In the genomic region with DNA sequence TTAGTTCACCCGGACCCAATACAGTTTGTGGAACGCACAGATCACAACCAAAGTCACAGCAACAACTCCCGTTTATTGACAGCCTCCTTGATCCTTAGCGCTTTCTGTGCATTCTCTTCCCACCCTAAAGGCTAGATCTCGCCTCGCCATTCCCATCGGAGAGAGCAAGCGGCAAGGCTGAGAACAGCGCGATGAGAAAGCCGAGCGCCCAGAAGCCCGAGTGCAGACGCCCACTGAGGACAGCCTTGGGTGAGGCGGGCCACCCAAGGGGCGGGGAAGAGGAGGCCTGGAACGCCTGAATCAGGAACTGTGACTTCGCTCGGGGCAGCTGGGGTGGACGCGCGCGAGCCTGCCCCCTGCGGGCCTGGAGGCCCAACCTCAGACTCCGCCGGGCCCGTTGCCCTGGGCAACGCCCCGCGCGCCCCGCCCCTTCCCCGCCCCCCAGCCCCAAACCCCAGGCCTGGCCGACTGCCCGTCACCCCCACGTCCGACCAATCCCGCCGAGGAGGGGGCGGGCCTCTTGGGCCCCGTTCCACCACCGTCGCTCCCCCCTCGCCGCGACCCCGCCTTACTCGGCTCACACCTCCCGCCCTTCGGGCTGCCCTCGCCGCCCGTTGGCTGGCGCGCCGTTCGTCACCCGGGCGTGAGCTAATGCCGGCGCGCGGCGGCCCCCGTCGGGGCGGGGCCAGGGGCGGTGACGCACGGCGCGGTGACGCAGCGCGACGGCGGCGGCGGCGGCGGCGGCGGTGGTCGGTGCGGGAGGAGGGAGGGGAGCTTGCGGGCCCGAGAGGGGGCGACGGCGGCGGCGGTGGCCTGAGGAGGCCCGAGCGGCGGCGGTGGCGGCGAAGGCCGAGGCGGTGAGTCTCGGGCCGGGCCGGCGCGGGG, we compare ENCODE assay signal across 1 cellular context.
TF ChIP-seq lines count a peak whose summit lies in the region.

A gene with protein sequence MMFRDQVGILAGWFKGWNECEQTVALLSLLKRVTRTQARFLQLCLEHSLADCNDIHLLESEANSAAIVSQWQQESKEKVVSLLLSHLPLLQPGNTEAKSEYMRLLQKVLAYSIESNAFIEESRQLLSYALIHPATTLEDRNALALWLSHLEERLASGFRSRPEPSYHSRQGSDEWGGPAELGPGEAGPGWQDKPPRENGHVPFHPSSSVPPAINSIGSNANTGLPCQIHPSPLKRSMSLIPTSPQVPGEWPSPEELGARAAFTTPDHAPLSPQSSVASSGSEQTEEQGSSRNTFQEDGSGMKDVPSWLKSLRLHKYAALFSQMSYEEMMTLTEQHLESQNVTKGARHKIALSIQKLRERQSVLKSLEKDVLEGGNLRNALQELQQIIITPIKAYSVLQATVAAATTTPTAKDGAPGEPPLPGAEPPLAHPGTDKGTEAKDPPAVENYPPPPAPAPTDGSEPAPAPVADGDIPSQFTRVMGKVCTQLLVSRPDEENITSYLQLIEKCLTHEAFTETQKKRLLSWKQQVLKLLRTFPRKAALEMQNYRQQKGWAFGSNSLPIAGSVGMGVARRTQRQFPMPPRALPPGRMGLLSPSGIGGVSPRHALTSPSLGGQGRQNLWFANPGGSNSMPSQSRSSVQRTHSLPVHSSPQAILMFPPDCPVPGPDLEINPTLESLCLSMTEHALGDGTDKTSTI (plus strand): TSS at position 702 of the 885 bp plus-strand sequence. CDS start 14,473 bp downstream, outside the sequence.

TF ChIP-seq in K562, 482 proteins besides CTCF, POLR2A, EP300 and RAD21 (continued from another document and continues in another):
- TF ChIP-seq, protein P1, sequence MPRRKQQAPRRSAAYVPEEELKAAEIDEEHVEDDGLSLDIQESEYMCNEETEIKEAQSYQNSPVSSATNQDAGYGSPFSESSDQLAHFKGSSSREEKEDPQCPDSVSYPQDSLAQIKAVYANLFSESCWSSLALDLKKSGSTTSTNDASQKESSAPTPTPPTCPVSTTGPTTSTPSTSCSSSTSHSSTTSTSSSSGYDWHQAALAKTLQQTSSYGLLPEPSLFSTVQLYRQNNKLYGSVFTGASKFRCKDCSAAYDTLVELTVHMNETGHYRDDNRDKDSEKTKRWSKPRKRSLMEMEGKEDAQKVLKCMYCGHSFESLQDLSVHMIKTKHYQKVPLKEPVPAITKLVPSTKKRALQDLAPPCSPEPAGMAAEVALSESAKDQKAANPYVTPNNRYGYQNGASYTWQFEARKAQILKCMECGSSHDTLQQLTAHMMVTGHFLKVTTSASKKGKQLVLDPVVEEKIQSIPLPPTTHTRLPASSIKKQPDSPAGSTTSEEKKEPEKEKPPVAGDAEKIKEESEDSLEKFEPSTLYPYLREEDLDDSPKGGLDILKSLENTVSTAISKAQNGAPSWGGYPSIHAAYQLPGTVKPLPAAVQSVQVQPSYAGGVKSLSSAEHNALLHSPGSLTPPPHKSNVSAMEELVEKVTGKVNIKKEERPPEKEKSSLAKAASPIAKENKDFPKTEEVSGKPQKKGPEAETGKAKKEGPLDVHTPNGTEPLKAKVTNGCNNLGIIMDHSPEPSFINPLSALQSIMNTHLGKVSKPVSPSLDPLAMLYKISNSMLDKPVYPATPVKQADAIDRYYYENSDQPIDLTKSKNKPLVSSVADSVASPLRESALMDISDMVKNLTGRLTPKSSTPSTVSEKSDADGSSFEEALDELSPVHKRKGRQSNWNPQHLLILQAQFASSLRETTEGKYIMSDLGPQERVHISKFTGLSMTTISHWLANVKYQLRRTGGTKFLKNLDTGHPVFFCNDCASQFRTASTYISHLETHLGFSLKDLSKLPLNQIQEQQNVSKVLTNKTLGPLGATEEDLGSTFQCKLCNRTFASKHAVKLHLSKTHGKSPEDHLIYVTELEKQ (CRISPR knock-in tag; IDR thresholded peaks at IDR 0.05) = no peak
- TF ChIP-seq, protein P2, sequence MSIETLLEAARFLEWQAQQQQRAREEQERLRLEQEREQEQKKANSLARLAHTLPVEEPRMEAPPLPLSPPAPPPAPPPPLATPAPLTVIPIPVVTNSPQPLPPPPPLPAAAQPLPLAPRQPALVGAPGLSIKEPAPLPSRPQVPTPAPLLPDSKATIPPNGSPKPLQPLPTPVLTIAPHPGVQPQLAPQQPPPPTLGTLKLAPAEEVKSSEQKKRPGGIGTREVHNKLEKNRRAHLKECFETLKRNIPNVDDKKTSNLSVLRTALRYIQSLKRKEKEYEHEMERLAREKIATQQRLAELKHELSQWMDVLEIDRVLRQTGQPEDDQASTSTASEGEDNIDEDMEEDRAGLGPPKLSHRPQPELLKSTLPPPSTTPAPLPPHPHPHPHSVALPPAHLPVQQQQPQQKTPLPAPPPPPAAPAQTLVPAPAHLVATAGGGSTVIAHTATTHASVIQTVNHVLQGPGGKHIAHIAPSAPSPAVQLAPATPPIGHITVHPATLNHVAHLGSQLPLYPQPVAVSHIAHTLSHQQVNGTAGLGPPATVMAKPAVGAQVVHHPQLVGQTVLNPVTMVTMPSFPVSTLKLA (conservative IDR thresholded peaks at IDR 0.05) = peak in 1 of 2 experiments; percentile 79; a peak in 2 of 4 replicates
- TF ChIP-seq PTTG1 (tag; IDR thresholded peaks at IDR 0.05; ENCODE audit: low read depth) = no peak
- TF ChIP-seq, protein P3, sequence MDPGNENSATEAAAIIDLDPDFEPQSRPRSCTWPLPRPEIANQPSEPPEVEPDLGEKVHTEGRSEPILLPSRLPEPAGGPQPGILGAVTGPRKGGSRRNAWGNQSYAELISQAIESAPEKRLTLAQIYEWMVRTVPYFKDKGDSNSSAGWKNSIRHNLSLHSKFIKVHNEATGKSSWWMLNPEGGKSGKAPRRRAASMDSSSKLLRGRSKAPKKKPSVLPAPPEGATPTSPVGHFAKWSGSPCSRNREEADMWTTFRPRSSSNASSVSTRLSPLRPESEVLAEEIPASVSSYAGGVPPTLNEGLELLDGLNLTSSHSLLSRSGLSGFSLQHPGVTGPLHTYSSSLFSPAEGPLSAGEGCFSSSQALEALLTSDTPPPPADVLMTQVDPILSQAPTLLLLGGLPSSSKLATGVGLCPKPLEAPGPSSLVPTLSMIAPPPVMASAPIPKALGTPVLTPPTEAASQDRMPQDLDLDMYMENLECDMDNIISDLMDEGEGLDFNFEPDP (CRISPR knock-in tag; IDR thresholded peaks at IDR 0.05) = no peak
- TF ChIP-seq NFIX (CRISPR knock-in tag; IDR thresholded peaks at IDR 0.05; ENCODE audit: low read depth) = no peak
- TF ChIP-seq, protein P4, sequence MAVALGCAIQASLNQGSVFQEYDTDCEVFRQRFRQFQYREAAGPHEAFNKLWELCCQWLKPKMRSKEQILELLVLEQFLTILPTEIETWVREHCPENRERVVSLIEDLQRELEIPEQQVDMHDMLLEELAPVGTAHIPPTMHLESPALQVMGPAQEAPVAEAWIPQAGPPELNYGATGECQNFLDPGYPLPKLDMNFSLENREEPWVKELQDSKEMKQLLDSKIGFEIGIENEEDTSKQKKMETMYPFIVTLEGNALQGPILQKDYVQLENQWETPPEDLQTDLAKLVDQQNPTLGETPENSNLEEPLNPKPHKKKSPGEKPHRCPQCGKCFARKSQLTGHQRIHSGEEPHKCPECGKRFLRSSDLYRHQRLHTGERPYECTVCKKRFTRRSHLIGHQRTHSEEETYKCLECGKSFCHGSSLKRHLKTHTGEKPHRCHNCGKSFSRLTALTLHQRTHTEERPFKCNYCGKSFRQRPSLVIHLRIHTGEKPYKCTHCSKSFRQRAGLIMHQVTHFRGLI (CRISPR knock-in tag; IDR thresholded peaks at IDR 0.05) = no peak
- TF ChIP-seq KDM1A (IDR thresholded peaks at IDR 0.05) = no peak
- TF ChIP-seq, protein P5, sequence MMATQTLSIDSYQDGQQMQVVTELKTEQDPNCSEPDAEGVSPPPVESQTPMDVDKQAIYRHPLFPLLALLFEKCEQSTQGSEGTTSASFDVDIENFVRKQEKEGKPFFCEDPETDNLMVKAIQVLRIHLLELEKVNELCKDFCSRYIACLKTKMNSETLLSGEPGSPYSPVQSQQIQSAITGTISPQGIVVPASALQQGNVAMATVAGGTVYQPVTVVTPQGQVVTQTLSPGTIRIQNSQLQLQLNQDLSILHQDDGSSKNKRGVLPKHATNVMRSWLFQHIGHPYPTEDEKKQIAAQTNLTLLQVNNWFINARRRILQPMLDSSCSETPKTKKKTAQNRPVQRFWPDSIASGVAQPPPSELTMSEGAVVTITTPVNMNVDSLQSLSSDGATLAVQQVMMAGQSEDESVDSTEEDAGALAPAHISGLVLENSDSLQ (IDR thresholded peaks at IDR 0.05) = peak; percentile 97
- no peak for TF ChIP-seq ZNF174 (CRISPR knock-in tag; IDR thresholded peaks at IDR 0.05)
- peak; percentile 72; the same call in 1 of the 2 replicates for TF ChIP-seq ZBTB1 (CRISPR knock-in tag; IDR thresholded peaks at IDR 0.05; ENCODE audit: borderline replicate concordance, low read depth)
- peak; percentile 76 for TF ChIP-seq TOE1 (IDR thresholded peaks at IDR 0.05; ENCODE audit: borderline replicate concordance)
- 0 out of 2 replicates have a peak, but pooled peaks have one; percentile 85 for TF ChIP-seq TOE1 (CRISPR knock-in tag; IDR thresholded peaks at IDR 0.05; ENCODE audit: borderline replicate concordance, low read depth)
- TF ChIP-seq, protein P6, sequence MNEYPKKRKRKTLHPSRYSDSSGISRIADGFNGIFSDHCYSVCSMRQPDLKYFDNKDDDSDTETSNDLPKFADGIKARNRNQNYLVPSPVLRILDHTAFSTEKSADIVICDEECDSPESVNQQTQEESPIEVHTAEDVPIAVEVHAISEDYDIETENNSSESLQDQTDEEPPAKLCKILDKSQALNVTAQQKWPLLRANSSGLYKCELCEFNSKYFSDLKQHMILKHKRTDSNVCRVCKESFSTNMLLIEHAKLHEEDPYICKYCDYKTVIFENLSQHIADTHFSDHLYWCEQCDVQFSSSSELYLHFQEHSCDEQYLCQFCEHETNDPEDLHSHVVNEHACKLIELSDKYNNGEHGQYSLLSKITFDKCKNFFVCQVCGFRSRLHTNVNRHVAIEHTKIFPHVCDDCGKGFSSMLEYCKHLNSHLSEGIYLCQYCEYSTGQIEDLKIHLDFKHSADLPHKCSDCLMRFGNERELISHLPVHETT (CRISPR knock-in tag; conservative IDR thresholded peaks at IDR 0.05 in 1 of 2, IDR thresholded peaks at IDR 0.05 in 1 of 2) = peak in 1 of 2 experiments; percentile 74; a peak in 2 of 4 replicates
- TF ChIP-seq, protein P7, sequence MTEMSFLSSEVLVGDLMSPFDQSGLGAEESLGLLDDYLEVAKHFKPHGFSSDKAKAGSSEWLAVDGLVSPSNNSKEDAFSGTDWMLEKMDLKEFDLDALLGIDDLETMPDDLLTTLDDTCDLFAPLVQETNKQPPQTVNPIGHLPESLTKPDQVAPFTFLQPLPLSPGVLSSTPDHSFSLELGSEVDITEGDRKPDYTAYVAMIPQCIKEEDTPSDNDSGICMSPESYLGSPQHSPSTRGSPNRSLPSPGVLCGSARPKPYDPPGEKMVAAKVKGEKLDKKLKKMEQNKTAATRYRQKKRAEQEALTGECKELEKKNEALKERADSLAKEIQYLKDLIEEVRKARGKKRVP (CRISPR knock-in tag; IDR thresholded peaks at IDR 0.05) = no peak
- no peak for TF ChIP-seq RFX7 (CRISPR knock-in tag; IDR thresholded peaks at IDR 0.05)
- TF ChIP-seq ZZZ3 (IDR thresholded peaks at IDR 0.05) = no peak
- TF ChIP-seq, protein P8, sequence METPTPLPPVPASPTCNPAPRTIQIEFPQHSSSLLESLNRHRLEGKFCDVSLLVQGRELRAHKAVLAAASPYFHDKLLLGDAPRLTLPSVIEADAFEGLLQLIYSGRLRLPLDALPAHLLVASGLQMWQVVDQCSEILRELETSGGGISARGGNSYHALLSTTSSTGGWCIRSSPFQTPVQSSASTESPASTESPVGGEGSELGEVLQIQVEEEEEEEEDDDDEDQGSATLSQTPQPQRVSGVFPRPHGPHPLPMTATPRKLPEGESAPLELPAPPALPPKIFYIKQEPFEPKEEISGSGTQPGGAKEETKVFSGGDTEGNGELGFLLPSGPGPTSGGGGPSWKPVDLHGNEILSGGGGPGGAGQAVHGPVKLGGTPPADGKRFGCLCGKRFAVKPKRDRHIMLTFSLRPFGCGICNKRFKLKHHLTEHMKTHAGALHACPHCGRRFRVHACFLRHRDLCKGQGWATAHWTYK (CRISPR knock-in tag; IDR thresholded peaks at IDR 0.05) = 0 out of 2 replicates have a peak, but pooled peaks have one; percentile 35
- no peak for TF ChIP-seq ZNF232 (CRISPR knock-in tag; IDR thresholded peaks at IDR 0.05)
- peak; percentile 85 for TF ChIP-seq TBP (optimal IDR thresholded peaks at IDR 0.05; ENCODE audit: low read depth, low read length)
- no peak for TF ChIP-seq STAG1 (CRISPR knock-in tag; IDR thresholded peaks at IDR 0.05; ENCODE audit: borderline replicate concordance)
- TF ChIP-seq HDAC3 (IDR thresholded peaks at IDR 0.05; ENCODE audit: borderline replicate concordance, partially characterized antibody) = no peak
- TF ChIP-seq JUND (IDR thresholded peaks at IDR 0.05; ENCODE audit: borderline replicate concordance, low read depth, low read length) = peak; percentile 27; the same call in 1 of the 2 replicates
- no peak; the same call in 2 of the 3 replicates for TF ChIP-seq JUND (tag; IDR thresholded peaks at IDR 0.05; ENCODE audit: borderline replicate concordance, low read depth, low read length)
- TF ChIP-seq, protein P9, sequence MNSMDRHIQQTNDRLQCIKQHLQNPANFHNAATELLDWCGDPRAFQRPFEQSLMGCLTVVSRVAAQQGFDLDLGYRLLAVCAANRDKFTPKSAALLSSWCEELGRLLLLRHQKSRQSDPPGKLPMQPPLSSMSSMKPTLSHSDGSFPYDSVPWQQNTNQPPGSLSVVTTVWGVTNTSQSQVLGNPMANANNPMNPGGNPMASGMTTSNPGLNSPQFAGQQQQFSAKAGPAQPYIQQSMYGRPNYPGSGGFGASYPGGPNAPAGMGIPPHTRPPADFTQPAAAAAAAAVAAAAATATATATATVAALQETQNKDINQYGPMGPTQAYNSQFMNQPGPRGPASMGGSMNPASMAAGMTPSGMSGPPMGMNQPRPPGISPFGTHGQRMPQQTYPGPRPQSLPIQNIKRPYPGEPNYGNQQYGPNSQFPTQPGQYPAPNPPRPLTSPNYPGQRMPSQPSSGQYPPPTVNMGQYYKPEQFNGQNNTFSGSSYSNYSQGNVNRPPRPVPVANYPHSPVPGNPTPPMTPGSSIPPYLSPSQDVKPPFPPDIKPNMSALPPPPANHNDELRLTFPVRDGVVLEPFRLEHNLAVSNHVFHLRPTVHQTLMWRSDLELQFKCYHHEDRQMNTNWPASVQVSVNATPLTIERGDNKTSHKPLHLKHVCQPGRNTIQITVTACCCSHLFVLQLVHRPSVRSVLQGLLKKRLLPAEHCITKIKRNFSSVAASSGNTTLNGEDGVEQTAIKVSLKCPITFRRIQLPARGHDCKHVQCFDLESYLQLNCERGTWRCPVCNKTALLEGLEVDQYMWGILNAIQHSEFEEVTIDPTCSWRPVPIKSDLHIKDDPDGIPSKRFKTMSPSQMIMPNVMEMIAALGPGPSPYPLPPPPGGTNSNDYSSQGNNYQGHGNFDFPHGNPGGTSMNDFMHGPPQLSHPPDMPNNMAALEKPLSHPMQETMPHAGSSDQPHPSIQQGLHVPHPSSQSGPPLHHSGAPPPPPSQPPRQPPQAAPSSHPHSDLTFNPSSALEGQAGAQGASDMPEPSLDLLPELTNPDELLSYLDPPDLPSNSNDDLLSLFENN (IDR thresholded peaks at IDR 0.05; ENCODE audit: low read depth in 2 of 2, low read length in 2 of 2) = no peak; a peak in 1 of 4 replicates
- TF ChIP-seq, protein P10, sequence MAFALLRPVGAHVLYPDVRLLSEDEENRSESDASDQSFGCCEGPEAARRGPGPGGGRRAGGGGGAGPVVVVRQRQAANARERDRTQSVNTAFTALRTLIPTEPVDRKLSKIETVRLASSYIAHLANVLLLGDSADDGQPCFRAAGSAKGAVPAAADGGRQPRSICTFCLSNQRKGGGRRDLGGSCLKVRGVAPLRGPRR (CRISPR knock-in tag; IDR thresholded peaks at IDR 0.05) = no peak
- TF ChIP-seq NFXL1 (CRISPR knock-in tag; IDR thresholded peaks at IDR 0.05) = no peak
- peak in 1 of 2 experiments; percentile 79; a peak in 2 of 4 replicates for TF ChIP-seq ARNT (IDR thresholded peaks at IDR 0.05)
